Comparison of ENCODE assay signal across 18 cellular contexts in the genomic region with DNA sequence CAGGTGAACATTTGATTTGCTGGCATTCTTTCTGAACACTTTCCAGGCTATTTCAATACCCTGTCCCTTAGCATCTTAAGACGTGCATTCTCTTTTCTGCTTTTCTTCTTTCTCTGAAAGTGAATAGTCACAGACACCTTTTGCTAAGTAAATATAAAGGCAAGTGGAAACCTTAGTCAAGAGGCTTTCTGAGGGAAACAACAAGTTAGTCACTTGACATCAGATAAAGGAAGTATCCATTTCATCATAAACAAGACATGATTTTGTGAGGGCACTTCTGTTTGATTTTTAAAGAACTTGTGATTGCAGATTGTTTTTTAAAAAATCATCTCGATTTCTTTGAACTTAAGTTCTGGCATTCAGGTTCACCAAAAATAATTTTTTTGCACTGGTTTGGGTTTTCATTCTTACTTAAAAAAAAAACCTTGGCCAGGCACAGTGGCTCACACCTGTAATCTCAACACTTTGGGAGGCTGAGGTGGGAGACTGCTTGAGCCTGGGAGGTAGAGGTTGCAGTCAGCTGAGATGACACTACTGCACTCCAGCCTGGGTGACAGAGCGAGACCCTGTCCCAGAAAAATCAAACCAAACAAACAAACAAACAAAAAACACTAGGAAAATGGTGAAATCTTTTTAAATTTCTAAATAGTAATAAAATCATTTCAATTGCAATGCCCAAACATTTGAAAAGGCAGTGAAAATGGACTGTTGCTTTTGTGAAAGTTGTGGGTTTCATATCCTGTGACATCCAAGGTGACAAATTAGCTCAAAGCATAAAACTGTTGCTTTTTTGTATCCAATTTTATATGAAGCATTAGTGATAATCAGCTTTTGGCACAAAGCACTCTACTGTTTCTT. TPM values are rescaled to one million over a fixed set of nuclear protein-coding genes. Genes with fewer than 3 reads are reported as not detected.
"Had no signal": no experiment of that assay in that cellular context is flagged by ENCODE, and none has a peak within 500 bp of the region (broad histone marks: within the 10 kb centered on the region; RNA-seq: fewer than 3 reads in every experiment).

No MANE protein-coding gene starts in this region.

- H3K4me3 ChIP-seq: dorsolateral prefrontal cortex, esophagus squamous epithelium, ovary, thoracic aorta had no signal

- H3K27me3 ChIP-seq: dorsolateral prefrontal cortex, esophagus squamous epithelium, ovary had no signal

- DNase-seq: activated CD4-positive, alpha-beta T cell treated with anti-CD3 and anti-CD28 coated beads, Interleukin-2, amount 50 U/mL, for 4 hours; activated CD4-positive, CD25-positive, alpha-beta regulatory T cell treated with anti-CD3 and anti-CD28 coated beads, Interleukin-2, amount 50 U/mL, for 72 hours; activated CD8-positive, alpha-beta memory T cell treated with anti-CD3 and anti-CD28 coated beads, Interleukin-2, amount 10 ng/mL, durations not matched to agents 7 days and 5 days; activated effector memory CD4-positive, alpha-beta T cell treated with anti-CD3 and anti-CD28 coated beads, Interleukin-2, amount 50 U/mL, for 16 hours; activated T-cell treated with anti-CD3 and anti-CD28 coated beads, Interleukin-2, amount 50 U/mL, for 24 hours; cerebellar nuclear complex; dorsolateral prefrontal cortex; esophagus squamous epithelium; foreskin fibroblast; head of caudate nucleus; ovary; stimulated activated CD4-positive, alpha-beta T cell treated with anti-CD3 and anti-CD28 coated beads, Interleukin-4, amount 100 ng/mL, for 1 hour; stimulated activated CD8-positive, alpha-beta memory T cell treated with anti-CD3 and anti-CD28 coated beads, Interleukin-4, amount 100 ng/mL, for 48 hours; T-helper 9 cell had no signal

- H3K36me3 ChIP-seq: esophagus squamous epithelium, ovary, thoracic aorta had no signal

- H3K27ac ChIP-seq: dorsolateral prefrontal cortex, esophagus squamous epithelium, ovary, thoracic aorta had no signal

- ATAC-seq: activated CD8-positive, alpha-beta memory T cell treated with anti-CD3 and anti-CD28 coated beads, Interleukin-2, amount 10 ng/mL, durations not matched to agents 7 days and 5 days; left lobe of liver had no signal

- H3K9me3 ChIP-seq: esophagus squamous epithelium, ovary, thoracic aorta had no signal

RNA-seq across cellular contexts. Expression of gene MANSC4, which starts 8.3 kb away (rescaled TPM):
- total RNA-seq: activated CD8-positive, alpha-beta memory T cell treated with anti-CD3 and anti-CD28 coated beads, Interleukin-2, amount 10 ng/mL, durations not matched to agents 7 days and 5 days; activated naive CD4-positive, alpha-beta T cell treated with anti-CD3 and anti-CD28 coated beads, Interleukin-2, amount 50 U/mL, for 72 hours; esophagus squamous epithelium; left lobe of liver; thoracic aorta; ureter had no signal
